17 cellular contexts compared by ENCODE assay signal in genomic region chr3:48077835-48078234, GRCh38.
DNase-seq lines count a peak whose midpoint lies in the region; ATAC-seq and TF ChIP-seq lines count a peak whose summit lies in the region.
"Had no signal": no experiment of that assay in that cellular context is flagged by ENCODE, and none has a peak within 500 bp of the region (broad histone marks: within the 10 kb centered on the region; RNA-seq: fewer than 3 reads in every experiment).

No MANE protein-coding gene starts in this region.

- ATAC-seq in RWPE2 (ENCODE audit: low read depth) (peak; percentile 78), GM18867 (IDR thresholded peaks at IDR 0.05; ENCODE audit: unreplicated experiment) (no peak), HG03520 (IDR thresholded peaks at IDR 0.05; ENCODE audit: unreplicated experiment) (no peak)

- peaks cover 22% of the 10 kb centered on the region for H3K4me1 Mint-ChIP-seq in osteocyte (ENCODE audit: unreplicated experiment)

- H3K36me3 ChIP-seq in RWPE2 (ENCODE audit: low read depth), result peaks cover 38% of the 10 kb centered on the region
- H3K36me3 ChIP-seq: Peyer's patch had no signal

- no peaks in the 10 kb centered on the region for H3K27me3 ChIP-seq in RWPE2 (ENCODE audit: insufficient read depth, poor library complexity, severe bottlenecking)
- H3K27me3 ChIP-seq: Peyer's patch had no signal

- H3K27ac ChIP-seq in RWPE2 (ENCODE audit: poor library complexity, severe bottlenecking), result peak overlapping the region; percentile 53
- peak overlapping the region; percentile 49 for H3K27ac ChIP-seq in epithelial cell of prostate
- H3K27ac ChIP-seq: Peyer's patch had no signal

- no peaks in the 10 kb centered on the region for H3K36me3 Mint-ChIP-seq in osteocyte (ENCODE audit: unreplicated experiment)

- H3K9me3 ChIP-seq in RWPE2 (ENCODE audit: severe bottlenecking), result no peaks in the 10 kb centered on the region
- H3K9me3 ChIP-seq: Peyer's patch had no signal

- TF ChIP-seq CTCF in RWPE2 (IDR thresholded peaks at IDR 0.05; ENCODE audit: poor library complexity, severe bottlenecking) (no peak), osteocyte (IDR thresholded peaks at IDR 0.05) (no peak)

- H3K4me1 ChIP-seq in RWPE2 (ENCODE audit: insufficient read depth, poor library complexity, severe bottlenecking), result peaks cover 16% of the 10 kb centered on the region
- H3K4me1 ChIP-seq: Peyer's patch had no signal

- no peak overlapping the region for H3K4me3 ChIP-seq in RWPE2 (ENCODE audit: severe bottlenecking)
- H3K4me3 ChIP-seq: Peyer's patch had no signal

- no peaks in the 10 kb centered on the region for H3K9me3 Mint-ChIP-seq in osteocyte (ENCODE audit: unreplicated experiment)
- H3K9me3 Mint-ChIP-seq: nephron had no signal

- no peaks in the 10 kb centered on the region for H3K27me3 Mint-ChIP-seq in osteocyte (ENCODE audit: unreplicated experiment)

- DNase-seq in GM04504 (ENCODE audit: low read depth), result peak; percentile 45
- DNase-seq in RWPE2 (ENCODE audit: low spot score), result no peak
- DNase-seq in epithelial cell of prostate (ENCODE audit: low read depth, low spot score), result no peak
- DNase-seq in osteocyte (ENCODE audit: extremely low spot score, unreplicated experiment), result no peak
- DNase-seq in NCI-H187 (lab: John Stamatoyannopoulos, UW), result no peak
- DNase-seq in NCI-H2196 (lab: John Stamatoyannopoulos, UW; ENCODE audit: unreplicated experiment), result no peak
- DNase-seq: activated effector memory CD4-positive, alpha-beta T cell treated with Interleukin-2 at 50 U/mL for 16 hours; anterior cingulate cortex; C1 segment of cervical spinal cord; DMS53; NCI-H2081 treated with DMSO at 0.1 percent for 48 hours; NCI-H82; Peyer's patch; substantia nigra had no signal

- peak overlapping the region; percentile 20 for H3K27ac Mint-ChIP-seq in osteocyte (ENCODE audit: unreplicated experiment)

- H3K4me3 Mint-ChIP-seq in osteocyte (ENCODE audit: unreplicated experiment), result no peak overlapping the region
- H3K4me3 Mint-ChIP-seq: nephron had no signal
